In genomic region chr1:219027161-219027673, GRCh38 we compare ENCODE assay signal across 1 cellular context.
TF ChIP-seq lines count a peak whose summit lies in the region.

No MANE protein-coding gene starts in this region.

TF ChIP-seq in K562, 482 proteins besides CTCF, POLR2A, EP300 and RAD21 (continued from another document):
- TF ChIP-seq PBX2 (CRISPR knock-in tag; IDR thresholded peaks at IDR 0.05; ENCODE audit: low read depth): no peak
- 0 out of 2 replicates have a peak, but pooled peaks have one; percentile 1 for TF ChIP-seq PBX2 (tag; conservative IDR thresholded peaks at IDR 0.05; ENCODE audit: low read depth)
- no peak for TF ChIP-seq NR2C1 (IDR thresholded peaks at IDR 0.05)
- no peak for TF ChIP-seq NR2C1 (tag; IDR thresholded peaks at IDR 0.05)
